17 cellular contexts compared by ENCODE assay signal in the genomic region with DNA sequence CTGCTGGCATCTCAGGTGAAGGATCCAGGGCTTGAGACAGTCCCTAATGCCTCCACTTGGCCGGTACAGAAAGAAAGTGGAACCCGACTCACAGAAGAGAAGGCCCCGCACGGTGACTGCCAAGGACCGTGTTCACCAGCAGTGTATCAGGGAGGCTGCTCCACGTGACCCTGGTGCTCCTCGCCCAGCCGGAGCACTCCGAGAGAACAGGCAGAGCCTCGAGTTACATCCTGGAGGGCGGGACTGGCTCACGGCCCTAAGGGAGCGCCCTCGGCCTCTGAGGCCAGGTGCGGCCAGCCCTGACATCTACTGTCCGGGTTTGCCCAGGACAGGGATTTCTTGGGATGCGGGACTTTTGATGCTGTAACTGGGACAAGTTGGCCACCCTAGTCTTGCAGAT.
DNase-seq lines count a peak whose midpoint lies in the region; ATAC-seq and TF ChIP-seq lines count a peak whose summit lies in the region.
"Had no signal": no experiment of that assay in that cellular context is flagged by ENCODE, and none has a peak within 500 bp of the region (broad histone marks: within the 10 kb centered on the region; RNA-seq: fewer than 3 reads in every experiment).

No MANE protein-coding gene starts in this region.

- H3K36me3 Mint-ChIP-seq in memory B cell (peaks cover 10% of the 10 kb centered on the region), type B pancreatic cell (no peaks in the 10 kb centered on the region)

- DNase-seq in left ventricle myocardium superior (peak; percentile 27), left cardiac atrium (no peak), SJCRH30 (peak; percentile 73 to 80), memory B cell (ENCODE audit: low spot score in 2 of 2) (no peak), type B pancreatic cell (ENCODE audit: extremely low spot score, unreplicated experiment) (no peak), epidermal melanocyte (ENCODE audit: insufficient read length, low spot score) (no peak)
- DNase-seq in NK-92 treated with Interleukin-12 subunit alpha and Interleukin-12 subunit beta, amount 100 ng/mL, for 24 hours (lab: John Stamatoyannopoulos, UW) = no peak
- DNase-seq: activated T-cell treated with anti-CD3 and anti-CD28 coated beads, Interleukin-2, amount 50 U/mL, for 24 hours; amniotic stem cell; GF-D8; GM23248; NCI-H774; T-helper 17 cell had no signal

- intact Hi-C loops in left ventricle myocardium superior (cut with micrococcal nuclease) (no loop called here), left cardiac atrium (cut with DNase I) (no loop called here)

- H3K36me3 ChIP-seq in SJCRH30 = no peaks in the 10 kb centered on the region

- H3K27ac Mint-ChIP-seq in memory B cell (peak overlapping the region; percentile 47), type B pancreatic cell (no peak overlapping the region)
- H3K27ac Mint-ChIP-seq: activated T-cell treated with anti-CD3 and anti-CD28 coated beads, Interleukin-2, amount 50 U/mL, for 24 hours; T-helper 17 cell had no signal

- no peaks in the 10 kb centered on the region for H3K27me3 ChIP-seq in SJCRH30

- H3K4me3 Mint-ChIP-seq in memory B cell = no peak overlapping the region
- peak overlapping the region; percentile 28 for H3K4me3 Mint-ChIP-seq in type B pancreatic cell
- H3K4me3 Mint-ChIP-seq: activated T-cell treated with anti-CD3 and anti-CD28 coated beads, Interleukin-2, amount 50 U/mL, for 24 hours; stimulated activated memory B cell treated with anti-CD40 and anti-IgM and Interleukin-4, amounts not matched to agents 10 μg/mL and 1 μg/mL and 100 μg/mL, for 72 hours; T-helper 17 cell had no signal

- peak overlapping the region; percentile 92 for H3K27ac ChIP-seq in SJCRH30
- H3K27ac ChIP-seq: GM23248 had no signal

- ATAC-seq in left ventricle myocardium superior (no peak), left cardiac atrium (no peak), memory B cell (ENCODE audit: low read depth) (no peak), GM19328 (IDR thresholded peaks at IDR 0.05; ENCODE audit: unreplicated experiment) (no peak)
- ATAC-seq: esophagus mucosa; stimulated activated memory B cell treated with anti-CD40 and anti-IgM and Interleukin-4, amounts not matched to agents 10 μg/mL and 1 μg/mL and 100 μg/mL, for 72 hours; T-helper 17 cell had no signal

- H3K9me3 Mint-ChIP-seq in memory B cell (no peaks in the 10 kb centered on the region), type B pancreatic cell (no peaks in the 10 kb centered on the region)
- H3K9me3 Mint-ChIP-seq: activated T-cell treated with anti-CD3 and anti-CD28 coated beads, Interleukin-2, amount 50 U/mL, for 24 hours had no signal

- no peak overlapping the region for H3K4me3 ChIP-seq in SJCRH30
- H3K4me3 ChIP-seq: GM23248, lung had no signal

- H3K4me1 Mint-ChIP-seq in memory B cell (peaks cover 40% of the 10 kb centered on the region), type B pancreatic cell (ENCODE audit: unreplicated experiment) (peaks cover 49% of the 10 kb centered on the region)
- H3K4me1 Mint-ChIP-seq: T-helper 17 cell had no signal

- H3K27me3 Mint-ChIP-seq in memory B cell = no peaks in the 10 kb centered on the region
- H3K27me3 Mint-ChIP-seq in type B pancreatic cell = no peaks in the 10 kb centered on the region
- H3K27me3 Mint-ChIP-seq: stimulated activated memory B cell treated with anti-CD40 and anti-IgM and Interleukin-4, amounts not matched to agents 10 μg/mL and 1 μg/mL and 100 μg/mL, for 72 hours; T-helper 17 cell had no signal

- peaks cover 48% of the 10 kb centered on the region for H3K4me1 ChIP-seq in SJCRH30

- TF ChIP-seq CTCF in type B pancreatic cell (conservative IDR thresholded peaks at IDR 0.05) = no peak

- no peaks in the 10 kb centered on the region for H3K9me3 ChIP-seq in SJCRH30 (replicated peaks)

Comparison
In these comparisons a context has a peak if more than half of its experiments do, and no peak if none do; other contexts are left out.
1. DNase-seq: peak in left ventricle myocardium superior (single experiment) and SJCRH30 (2 of 2); none in left cardiac atrium (single experiment), memory B cell (0 of 2), type B pancreatic cell (single experiment), NK-92 treated with Interleukin-12 subunit alpha and Interleukin-12 subunit beta, amount 100 ng/mL, for 24 hours (single experiment) and epidermal melanocyte (single experiment).